Comparison of ENCODE assay signal across 13 cellular contexts in the genomic region with DNA sequence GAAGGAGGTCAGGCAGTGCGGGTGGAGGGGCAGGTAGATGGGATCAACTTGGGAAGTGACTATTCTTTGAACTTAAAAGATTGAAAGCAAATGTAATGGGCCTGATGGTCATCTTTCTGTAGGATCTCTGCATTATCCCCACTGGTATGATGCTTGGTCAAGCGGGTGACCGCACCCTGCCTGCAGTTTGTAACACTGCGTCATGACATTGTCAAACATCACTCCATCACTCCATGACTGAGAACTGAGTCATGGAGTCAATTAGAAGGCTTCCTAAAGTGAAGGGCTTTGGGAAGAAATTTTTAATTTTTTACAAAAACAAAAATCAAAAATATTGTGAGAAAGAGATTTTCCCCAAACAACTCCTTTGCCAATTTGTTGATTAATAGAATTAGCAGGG.
DNase-seq lines count a peak whose midpoint lies in the region; ATAC-seq lines count a peak whose summit lies in the region.
"Had no signal": no experiment of that assay in that cellular context is flagged by ENCODE, and none has a peak within 500 bp of the region (broad histone marks: within the 10 kb centered on the region; RNA-seq: fewer than 3 reads in every experiment).

No MANE protein-coding gene starts in this region.

- H3K79me1 ChIP-seq in trophoblast cell (ENCODE audit: low read length) = peaks cover 45% of the 10 kb centered on the region

- peak overlapping the region; percentile 84 for H2BK12ac ChIP-seq in trophoblast cell (ENCODE audit: low read length)

- H3K36me3 ChIP-seq in trophoblast cell (ENCODE audit: control insufficient read depth in 1 of 2, insufficient read depth in 2 of 2, low read length in 2 of 2) = no peaks in the 10 kb centered on the region
- H3K36me3 ChIP-seq: gastrocnemius medialis had no signal

- H2AFZ ChIP-seq in trophoblast cell (ENCODE audit: insufficient read depth, low read length, poor library complexity) = no peak overlapping the region

- H4K8ac ChIP-seq in trophoblast cell (ENCODE audit: low read depth, low read length) = peak overlapping the region; percentile 64

- H3K4me1 ChIP-seq in trophoblast cell (ENCODE audit: control insufficient read depth in 1 of 2, insufficient read depth in 2 of 2, low read length in 2 of 2) = peaks cover 11 to 23% of the 10 kb centered on the region in 2 experiments
- H3K4me1 ChIP-seq: gastrocnemius medialis had no signal

- H4K91ac ChIP-seq in trophoblast cell (ENCODE audit: low read depth, low read length) = peak overlapping the region; percentile 95

- H2BK120ac ChIP-seq in trophoblast cell (ENCODE audit: insufficient read depth, low read length, poor library complexity) = peak overlapping the region; percentile 99

- H3K18ac ChIP-seq in trophoblast cell (ENCODE audit: low read length) = no peak overlapping the region

- no peak overlapping the region for H4K12ac ChIP-seq in trophoblast cell (ENCODE audit: low read depth, low read length)

- no CpG with 5 or more reads among the region's 4 CpGs for WGBS in trophoblast cell (ENCODE audit: extremely low coverage, insufficient coverage, insufficient read length)

- ATAC-seq in esophagus mucosa (peak; percentile 65), GM18858 (IDR thresholded peaks at IDR 0.05; ENCODE audit: unreplicated experiment) (no peak), HG03025 (IDR thresholded peaks at IDR 0.05; ENCODE audit: low FRiP score, unreplicated experiment) (no peak)
- ATAC-seq: gastrocnemius medialis, left lobe of liver had no signal

- H3K9me3 ChIP-seq in trophoblast cell (ENCODE audit: insufficient read depth, low read depth, low read length) = no peaks in the 10 kb centered on the region
- H3K9me3 ChIP-seq: gastrocnemius medialis had no signal

- no peak overlapping the region for H3K9ac ChIP-seq in trophoblast cell (ENCODE audit: low read length)

- H3K79me2 ChIP-seq in trophoblast cell (ENCODE audit: control insufficient read depth, insufficient read depth, low read length, poor library complexity) = peaks cover 4% of the 10 kb centered on the region

- H3K27ac ChIP-seq in trophoblast cell (ENCODE audit: low read depth, low read length) = peak overlapping the region; percentile 98
- H3K27ac ChIP-seq: gastrocnemius medialis had no signal

- H2BK5ac ChIP-seq in trophoblast cell (ENCODE audit: low read depth, low read length, poor library complexity) = peak overlapping the region; percentile 73

- peak overlapping the region; percentile 55 for H2AK5ac ChIP-seq in trophoblast cell (ENCODE audit: low read length)

- DNase-seq in EL (peak; percentile 81), RPMI7951 (ENCODE audit: low read depth) (peak; percentile 90), trophoblast cell (peak; percentile 85 to 90), NCI-H2227 (lab: John Stamatoyannopoulos, UW; ENCODE audit: unreplicated experiment) (no peak), NCI-H2171 (lab: John Stamatoyannopoulos, UW) (no peak)
- DNase-seq: activated naive CD4-positive, alpha-beta T cell treated with Interleukin-2 at 50 U/mL for 16 hours; cerebellar nuclear complex; gastrocnemius medialis; substantia nigra had no signal

- H3K23ac ChIP-seq in trophoblast cell (ENCODE audit: low read length) = no peak overlapping the region

- H3K27me3 ChIP-seq in trophoblast cell (ENCODE audit: insufficient read depth, low read length) = no peaks in the 10 kb centered on the region
- H3K27me3 ChIP-seq: gastrocnemius medialis had no signal

- H3K14ac ChIP-seq in trophoblast cell (ENCODE audit: low read length) = peak overlapping the region; percentile 66

- H3K4me2 ChIP-seq in trophoblast cell (ENCODE audit: low read length) = no peak overlapping the region

- H3K4me3 ChIP-seq in trophoblast cell (ENCODE audit: low read depth, low read length) = no peak overlapping the region
- H3K4me3 ChIP-seq: gastrocnemius medialis had no signal

- H3K4ac ChIP-seq in trophoblast cell (ENCODE audit: low read depth, low read length) = no peak overlapping the region

Comparison
In these comparisons a context has a peak if more than half of its experiments do, and no peak if none do; other contexts are left out.
1. DNase-seq: peak in EL (single experiment), RPMI7951 (single experiment) and trophoblast cell (2 of 2); none in NCI-H2227 (single experiment) and NCI-H2171 (single experiment).